1 cellular context compared by ENCODE assay signal in the genomic region with DNA sequence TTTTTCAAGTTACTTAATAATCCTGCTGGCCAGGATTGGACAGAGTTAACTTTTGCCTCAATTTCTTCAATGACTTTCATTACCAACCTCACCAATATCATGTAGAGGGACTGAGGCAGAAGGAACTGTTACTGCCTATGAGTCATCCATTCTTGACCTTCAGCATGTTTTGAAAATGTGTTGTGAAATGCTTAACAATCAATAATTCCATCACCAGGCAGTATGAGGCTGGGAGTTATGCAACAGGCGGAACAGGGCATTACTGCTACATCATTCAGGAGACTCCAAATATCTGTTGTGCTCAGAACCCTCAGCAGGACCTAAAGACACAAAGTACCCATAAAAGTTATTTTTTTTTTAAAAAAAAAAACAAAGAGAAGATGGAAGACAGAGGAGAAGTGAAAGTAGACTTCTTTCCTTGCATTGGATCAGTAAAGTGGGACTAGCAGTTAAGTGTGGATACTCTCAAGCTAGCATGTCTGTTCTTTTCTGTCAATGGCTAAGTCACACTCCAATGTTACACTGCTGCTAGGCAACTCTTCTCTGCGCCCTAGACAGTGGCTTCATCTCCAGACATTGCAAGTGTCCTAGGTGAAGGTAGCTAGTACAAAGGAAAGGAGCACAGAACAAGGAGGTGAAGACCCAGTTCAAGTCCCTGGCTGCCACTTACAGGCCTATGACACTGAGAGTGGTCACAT.
TF ChIP-seq lines count a peak whose summit lies in the region.

No MANE protein-coding gene starts in this region.

TF ChIP-seq in HepG2, 621 proteins besides CTCF, POLR2A, EP300 and RAD21 (continued from another document and continues in another):
- TF ChIP-seq, protein P1, sequence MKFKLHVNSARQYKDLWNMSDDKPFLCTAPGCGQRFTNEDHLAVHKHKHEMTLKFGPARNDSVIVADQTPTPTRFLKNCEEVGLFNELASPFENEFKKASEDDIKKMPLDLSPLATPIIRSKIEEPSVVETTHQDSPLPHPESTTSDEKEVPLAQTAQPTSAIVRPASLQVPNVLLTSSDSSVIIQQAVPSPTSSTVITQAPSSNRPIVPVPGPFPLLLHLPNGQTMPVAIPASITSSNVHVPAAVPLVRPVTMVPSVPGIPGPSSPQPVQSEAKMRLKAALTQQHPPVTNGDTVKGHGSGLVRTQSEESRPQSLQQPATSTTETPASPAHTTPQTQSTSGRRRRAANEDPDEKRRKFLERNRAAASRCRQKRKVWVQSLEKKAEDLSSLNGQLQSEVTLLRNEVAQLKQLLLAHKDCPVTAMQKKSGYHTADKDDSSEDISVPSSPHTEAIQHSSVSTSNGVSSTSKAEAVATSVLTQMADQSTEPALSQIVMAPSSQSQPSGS (CRISPR knock-in tag; IDR thresholded peaks at IDR 0.05), result peak; percentile 71; the same call in 1 of the 2 replicates
- no peak for TF ChIP-seq IKZF4 (CRISPR knock-in tag; IDR thresholded peaks at IDR 0.05; ENCODE audit: borderline replicate concordance, low read depth, not compliant biosample characterization)
- no peak for TF ChIP-seq ZFP91 (CRISPR knock-in tag; IDR thresholded peaks at IDR 0.05; ENCODE audit: borderline replicate concordance)
- TF ChIP-seq ZNF543 (CRISPR knock-in tag; IDR thresholded peaks at IDR 0.05), result no peak
- TF ChIP-seq BORCS8-MEF2B (CRISPR knock-in tag; IDR thresholded peaks at IDR 0.05), result no peak
- TF ChIP-seq ZNF563 (CRISPR knock-in tag; IDR thresholded peaks at IDR 0.05), result no peak
- TF ChIP-seq ZSCAN25 (CRISPR knock-in tag; IDR thresholded peaks at IDR 0.05), result no peak
- TF ChIP-seq ZNF251 (CRISPR knock-in tag; IDR thresholded peaks at IDR 0.05), result no peak
- TF ChIP-seq KDM4B (CRISPR knock-in tag; IDR thresholded peaks at IDR 0.05), result no peak
- TF ChIP-seq RBAK (CRISPR knock-in tag; IDR thresholded peaks at IDR 0.05), result no peak
- TF ChIP-seq ZBTB25 (CRISPR knock-in tag; IDR thresholded peaks at IDR 0.05), result peak; percentile 80
- TF ChIP-seq E2F5 (CRISPR knock-in tag; conservative IDR thresholded peaks at IDR 0.05), result no peak
- TF ChIP-seq YEATS4 (CRISPR knock-in tag; IDR thresholded peaks at IDR 0.05; ENCODE audit: borderline replicate concordance), result no peak
- no peak for TF ChIP-seq HBP1 (CRISPR knock-in tag; IDR thresholded peaks at IDR 0.05; ENCODE audit: low read depth)
- TF ChIP-seq ZSCAN29 (CRISPR knock-in tag; conservative IDR thresholded peaks at IDR 0.05), result 0 out of 2 replicates have a peak, but pooled peaks have one; percentile 34
- no peak for TF ChIP-seq ZBTB46 (CRISPR knock-in tag; IDR thresholded peaks at IDR 0.05; ENCODE audit: borderline replicate concordance)
- no peak for TF ChIP-seq ZNF451 (CRISPR knock-in tag; IDR thresholded peaks at IDR 0.05)
- peak; percentile 60; the same call in 1 of the 2 replicates for TF ChIP-seq ZNF614 (CRISPR knock-in tag; IDR thresholded peaks at IDR 0.05; ENCODE audit: borderline replicate concordance)
- TF ChIP-seq SP4 (CRISPR knock-in tag; IDR thresholded peaks at IDR 0.05), result no peak
- peak; percentile 53 for TF ChIP-seq SMC3 (IDR thresholded peaks at IDR 0.05; ENCODE audit: low read length)
- no peak for TF ChIP-seq THAP8 (CRISPR knock-in tag; IDR thresholded peaks at IDR 0.05; ENCODE audit: borderline replicate concordance)
- no peak for TF ChIP-seq BATF2 (CRISPR knock-in tag; IDR thresholded peaks at IDR 0.05)
- TF ChIP-seq KLF13 (CRISPR knock-in tag; IDR thresholded peaks at IDR 0.05), result no peak
- TF ChIP-seq, protein P2, sequence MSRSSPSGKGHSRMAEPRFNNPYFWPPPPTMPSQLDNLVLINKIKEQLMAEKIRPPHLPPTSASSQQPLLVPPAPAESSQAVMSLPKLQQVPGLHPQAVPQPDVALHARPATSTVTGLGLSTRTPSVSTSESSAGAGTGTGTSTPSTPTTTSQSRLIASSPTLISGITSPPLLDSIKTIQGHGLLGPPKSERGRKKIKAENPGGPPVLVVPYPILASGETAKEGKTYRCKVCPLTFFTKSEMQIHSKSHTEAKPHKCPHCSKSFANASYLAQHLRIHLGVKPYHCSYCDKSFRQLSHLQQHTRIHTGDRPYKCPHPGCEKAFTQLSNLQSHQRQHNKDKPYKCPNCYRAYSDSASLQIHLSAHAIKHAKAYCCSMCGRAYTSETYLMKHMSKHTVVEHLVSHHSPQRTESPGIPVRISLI (CRISPR knock-in tag; IDR thresholded peaks at IDR 0.05; ENCODE audit: borderline replicate concordance), result no peak; the same call in 1 of the 2 replicates
- no peak for TF ChIP-seq ZNF724P (CRISPR knock-in tag; IDR thresholded peaks at IDR 0.05; ENCODE audit: borderline replicate concordance)
- TF ChIP-seq ZNF567 (CRISPR knock-in tag; IDR thresholded peaks at IDR 0.05; ENCODE audit: borderline replicate concordance), result no peak
- TF ChIP-seq KMT2A (CRISPR knock-in tag; IDR thresholded peaks at IDR 0.05), result no peak
- TF ChIP-seq GATAD1 (CRISPR knock-in tag; IDR thresholded peaks at IDR 0.05), result peak; percentile 53; the same call in 1 of the 2 replicates
- no peak for TF ChIP-seq ZNF83 (CRISPR knock-in tag; IDR thresholded peaks at IDR 0.05; ENCODE audit: borderline replicate concordance)
- no peak for TF ChIP-seq TIGD3 (CRISPR knock-in tag; IDR thresholded peaks at IDR 0.05; ENCODE audit: borderline replicate concordance)
- no peak for TF ChIP-seq YEATS2 (CRISPR knock-in tag; IDR thresholded peaks at IDR 0.05; ENCODE audit: borderline replicate concordance)
- no peak for TF ChIP-seq PLRG1 (conservative IDR thresholded peaks at IDR 0.05)
- TF ChIP-seq NCOA1 (CRISPR knock-in tag; IDR thresholded peaks at IDR 0.05), result no peak
- no peak for TF ChIP-seq ZNF576 (CRISPR knock-in tag; IDR thresholded peaks at IDR 0.05)
- TF ChIP-seq, protein P3, sequence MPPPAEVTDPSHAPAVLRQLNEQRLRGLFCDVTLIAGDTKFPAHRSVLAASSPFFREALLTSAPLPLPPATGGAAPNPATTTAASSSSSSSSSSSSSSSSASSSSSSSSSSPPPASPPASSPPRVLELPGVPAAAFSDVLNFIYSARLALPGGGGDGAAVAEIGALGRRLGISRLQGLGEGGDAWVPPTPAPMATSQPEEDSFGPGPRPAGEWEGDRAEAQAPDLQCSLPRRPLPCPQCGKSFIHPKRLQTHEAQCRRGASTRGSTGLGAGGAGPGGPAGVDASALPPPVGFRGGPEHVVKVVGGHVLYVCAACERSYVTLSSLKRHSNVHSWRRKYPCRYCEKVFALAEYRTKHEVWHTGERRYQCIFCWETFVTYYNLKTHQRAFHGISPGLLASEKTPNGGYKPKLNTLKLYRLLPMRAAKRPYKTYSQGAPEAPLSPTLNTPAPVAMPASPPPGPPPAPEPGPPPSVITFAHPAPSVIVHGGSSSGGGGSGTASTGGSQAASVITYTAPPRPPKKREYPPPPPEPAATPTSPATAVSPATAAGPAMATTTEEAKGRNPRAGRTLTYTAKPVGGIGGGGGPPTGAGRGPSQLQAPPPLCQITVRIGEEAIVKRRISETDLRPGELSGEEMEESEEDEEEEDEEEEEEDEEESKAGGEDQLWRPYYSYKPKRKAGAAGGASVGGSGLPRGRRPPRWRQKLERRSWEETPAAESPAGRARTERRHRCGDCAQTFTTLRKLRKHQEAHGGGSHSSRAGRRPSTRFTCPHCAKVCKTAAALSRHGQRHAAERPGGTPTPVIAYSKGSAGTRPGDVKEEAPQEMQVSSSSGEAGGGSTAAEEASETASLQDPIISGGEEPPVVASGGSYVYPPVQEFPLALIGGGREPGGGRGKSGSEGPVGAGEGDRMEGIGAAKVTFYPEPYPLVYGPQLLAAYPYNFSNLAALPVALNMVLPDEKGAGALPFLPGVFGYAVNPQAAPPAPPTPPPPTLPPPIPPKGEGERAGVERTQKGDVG (CRISPR knock-in tag; IDR thresholded peaks at IDR 0.05; ENCODE audit: borderline replicate concordance), result no peak; the same call in 1 of the 2 replicates
- TF ChIP-seq, protein P4, sequence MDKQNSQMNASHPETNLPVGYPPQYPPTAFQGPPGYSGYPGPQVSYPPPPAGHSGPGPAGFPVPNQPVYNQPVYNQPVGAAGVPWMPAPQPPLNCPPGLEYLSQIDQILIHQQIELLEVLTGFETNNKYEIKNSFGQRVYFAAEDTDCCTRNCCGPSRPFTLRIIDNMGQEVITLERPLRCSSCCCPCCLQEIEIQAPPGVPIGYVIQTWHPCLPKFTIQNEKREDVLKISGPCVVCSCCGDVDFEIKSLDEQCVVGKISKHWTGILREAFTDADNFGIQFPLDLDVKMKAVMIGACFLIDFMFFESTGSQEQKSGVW (CRISPR knock-in tag; IDR thresholded peaks at IDR 0.05; ENCODE audit: borderline replicate concordance), result no peak
- TF ChIP-seq, protein P5, sequence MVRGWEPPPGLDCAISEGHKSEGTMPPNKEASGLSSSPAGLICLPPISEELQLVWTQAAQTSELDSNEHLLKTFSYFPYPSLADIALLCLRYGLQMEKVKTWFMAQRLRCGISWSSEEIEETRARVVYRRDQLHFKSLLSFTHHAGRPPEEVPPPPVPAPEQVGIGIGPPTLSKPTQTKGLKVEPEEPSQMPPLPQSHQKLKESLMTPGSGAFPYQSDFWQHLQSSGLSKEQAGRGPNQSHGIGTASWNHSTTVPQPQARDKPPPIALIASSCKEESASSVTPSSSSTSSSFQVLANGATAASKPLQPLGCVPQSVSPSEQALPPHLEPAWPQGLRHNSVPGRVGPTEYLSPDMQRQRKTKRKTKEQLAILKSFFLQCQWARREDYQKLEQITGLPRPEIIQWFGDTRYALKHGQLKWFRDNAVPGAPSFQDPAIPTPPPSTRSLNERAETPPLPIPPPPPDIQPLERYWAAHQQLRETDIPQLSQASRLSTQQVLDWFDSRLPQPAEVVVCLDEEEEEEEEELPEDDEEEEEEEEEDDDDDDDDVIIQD (CRISPR knock-in tag; IDR thresholded peaks at IDR 0.05; ENCODE audit: low read depth), result peak; percentile 58; the same call in 1 of the 2 replicates
